Comparison of ENCODE assay signal across 8 cellular contexts in the genomic region with DNA sequence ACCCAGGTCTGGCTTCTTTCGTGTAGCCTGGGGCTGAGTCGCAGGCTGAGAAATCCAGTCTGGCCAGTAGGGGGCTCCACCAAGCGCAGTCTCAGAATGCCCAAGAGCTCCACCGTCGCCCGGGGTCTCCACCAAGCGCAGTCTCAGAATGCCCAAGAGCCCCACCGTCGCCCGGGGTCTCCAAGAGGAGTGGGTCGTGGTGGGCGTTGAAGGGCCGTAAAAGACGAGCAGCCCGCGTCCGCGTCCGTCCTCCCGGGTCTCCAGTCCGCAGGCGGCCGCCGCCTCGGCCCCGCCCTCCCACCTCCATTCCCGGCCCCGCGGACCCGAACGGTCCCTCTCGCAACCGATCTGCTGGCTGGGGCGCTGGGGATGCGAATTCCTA. TPM values are rescaled to one million over a fixed set of nuclear protein-coding genes. Genes with fewer than 3 reads are reported as not detected.
A peak's percentile ranks its signal among the peaks of the same experiment; 100 is the strongest.
DNase-seq lines count a peak whose midpoint lies in the region; ATAC-seq and TF ChIP-seq lines count a peak whose summit lies in the region.

No MANE protein-coding gene starts in this region.

- no peaks in the 10 kb centered on the region for H3K9me3 ChIP-seq in liver (ENCODE audit: control insufficient read depth in 4 of 4, low read length in 3 of 4)

- H3K27me3 ChIP-seq in liver (ENCODE audit: control insufficient read depth in 4 of 4, insufficient read depth in 4 of 4, low read length in 3 of 4): no peaks in the 10 kb centered on the region

- H3K4me3 ChIP-seq in AG10803 (ENCODE audit: low read length): peak overlapping the region; percentile 89
- peak overlapping the region; percentile 74 to 92 (median 75) for H3K4me3 ChIP-seq in liver (ENCODE audit: low read depth in 1 of 3, low read length in 3 of 3)

- H3K9me3 Mint-ChIP-seq in dendritic cell treated with granulocyte-macrophage colony-stimulating factor and Interleukin-4, amounts not matched to agents 40 ng/mL and 50 ng/mL, for 4 days: no peaks in the 10 kb centered on the region

- peak; percentile 73 to 77 for TF ChIP-seq RAD21 in liver (IDR thresholded peaks at IDR 0.05)

- peaks cover 55% of the 10 kb centered on the region for H3K4me1 Mint-ChIP-seq in dendritic cell treated with granulocyte-macrophage colony-stimulating factor and Interleukin-4, amounts not matched to agents 40 ng/mL and 50 ng/mL, for 4 days (ENCODE audit: low read depth)

- H3K27ac ChIP-seq in liver (ENCODE audit: low read depth in 1 of 2, low read length in 2 of 2): peak overlapping the region; percentile 96 to 98

- H3K27me3 Mint-ChIP-seq in dendritic cell treated with granulocyte-macrophage colony-stimulating factor and Interleukin-4, amounts not matched to agents 40 ng/mL and 50 ng/mL, for 4 days: no peaks in the 10 kb centered on the region

- intact Hi-C loops in dendritic cell treated with granulocyte-macrophage colony-stimulating factor and Interleukin-4, amounts not matched to agents 40 ng/mL and 50 ng/mL, for 4 days (cut with micrococcal nuclease): loop anchor here (2.0 kb wide), 2 partner anchors 31 to 139 kb away; no protein-coding TSS in a partner anchor

- under 1% methylated on average over 35 of the region's 35 CpGs for WGBS in liver

- ATAC-seq in GM18909 (IDR thresholded peaks at IDR 0.05; ENCODE audit: poor library complexity, unreplicated experiment) (peak; percentile 58), HG03159 (IDR thresholded peaks at IDR 0.05; ENCODE audit: unreplicated experiment) (peak; percentile 59)

- peak overlapping the region; percentile 64 to 74 for H3K9ac ChIP-seq in liver (ENCODE audit: low read depth in 1 of 2, low read length in 2 of 2)

- TF ChIP-seq CTCF in AG10803 (conservative IDR thresholded peaks at IDR 0.05; ENCODE audit: low read length) (peak; percentile 86), liver (IDR thresholded peaks at IDR 0.05; ENCODE audit: low read depth, low read length, missing input control) (peak; percentile 87)

- peak; percentile 82 for DNase-seq in AG10803 (ENCODE audit: low read depth)
- DNase-seq in NCI-H446 (lab: John Stamatoyannopoulos, UW): peak; percentile 53 to 82
- peak; percentile 90 for DNase-seq in activated CD4-positive, alpha-beta T cell treated with anti-CD3 and anti-CD28 coated beads, Interleukin-2, amount 50 U/mL, for 1 hour
- DNase-seq in stimulated activated CD4-positive, alpha-beta T cell treated with anti-CD3 and anti-CD28 coated beads, Interleukin-2, amount 100 ng/mL, for 48 hours: peak; percentile 86 to 87

- H3K27ac Mint-ChIP-seq in dendritic cell treated with granulocyte-macrophage colony-stimulating factor and Interleukin-4, amounts not matched to agents 40 ng/mL and 50 ng/mL, for 4 days: peak overlapping the region; percentile 93

- H3K36me3 ChIP-seq in liver (ENCODE audit: control insufficient read depth in 4 of 4, insufficient read depth in 3 of 4, low read depth in 1 of 4, low read length in 3 of 4): no peaks in the 10 kb centered on the region

- no peaks in the 10 kb centered on the region for H3K36me3 Mint-ChIP-seq in dendritic cell treated with granulocyte-macrophage colony-stimulating factor and Interleukin-4, amounts not matched to agents 40 ng/mL and 50 ng/mL, for 4 days (ENCODE audit: low read depth)

- no peak overlapping the region for H3K4me3 Mint-ChIP-seq in dendritic cell treated with granulocyte-macrophage colony-stimulating factor and Interleukin-4, amounts not matched to agents 40 ng/mL and 50 ng/mL, for 4 days

- H3K4me1 ChIP-seq in liver (ENCODE audit: control insufficient read depth in 4 of 4, insufficient read depth in 4 of 4, low read length in 3 of 4): peaks cover 18 to 47% (median 35%) of the 10 kb centered on the region in 4 donors

TF ChIP-seq in liver, 16 proteins besides CTCF, POLR2A, EP300 and RAD21:
- TF ChIP-seq NR2F2 (IDR thresholded peaks at IDR 0.05) (no peak), YY1 (IDR thresholded peaks at IDR 0.05) (peak; percentile 73), HNF4A (conservative IDR thresholded peaks at IDR 0.05) (no peak), RXRA (IDR thresholded peaks at IDR 0.05) (peak in 1 of 2 donors; percentile 5), JUND (IDR thresholded peaks at IDR 0.05) (no peak)
- TF ChIP-seq, protein P1, sequence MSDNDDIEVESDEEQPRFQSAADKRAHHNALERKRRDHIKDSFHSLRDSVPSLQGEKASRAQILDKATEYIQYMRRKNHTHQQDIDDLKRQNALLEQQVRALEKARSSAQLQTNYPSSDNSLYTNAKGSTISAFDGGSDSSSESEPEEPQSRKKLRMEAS (IDR thresholded peaks at IDR 0.05): no peak
- TF ChIP-seq, protein P2, sequence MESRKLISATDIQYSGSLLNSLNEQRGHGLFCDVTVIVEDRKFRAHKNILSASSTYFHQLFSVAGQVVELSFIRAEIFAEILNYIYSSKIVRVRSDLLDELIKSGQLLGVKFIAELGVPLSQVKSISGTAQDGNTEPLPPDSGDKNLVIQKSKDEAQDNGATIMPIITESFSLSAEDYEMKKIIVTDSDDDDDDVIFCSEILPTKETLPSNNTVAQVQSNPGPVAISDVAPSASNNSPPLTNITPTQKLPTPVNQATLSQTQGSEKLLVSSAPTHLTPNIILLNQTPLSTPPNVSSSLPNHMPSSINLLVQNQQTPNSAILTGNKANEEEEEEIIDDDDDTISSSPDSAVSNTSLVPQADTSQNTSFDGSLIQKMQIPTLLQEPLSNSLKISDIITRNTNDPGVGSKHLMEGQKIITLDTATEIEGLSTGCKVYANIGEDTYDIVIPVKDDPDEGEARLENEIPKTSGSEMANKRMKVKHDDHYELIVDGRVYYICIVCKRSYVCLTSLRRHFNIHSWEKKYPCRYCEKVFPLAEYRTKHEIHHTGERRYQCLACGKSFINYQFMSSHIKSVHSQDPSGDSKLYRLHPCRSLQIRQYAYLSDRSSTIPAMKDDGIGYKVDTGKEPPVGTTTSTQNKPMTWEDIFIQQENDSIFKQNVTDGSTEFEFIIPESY (IDR thresholded peaks at IDR 0.05): no peak
- TF ChIP-seq, protein P3, sequence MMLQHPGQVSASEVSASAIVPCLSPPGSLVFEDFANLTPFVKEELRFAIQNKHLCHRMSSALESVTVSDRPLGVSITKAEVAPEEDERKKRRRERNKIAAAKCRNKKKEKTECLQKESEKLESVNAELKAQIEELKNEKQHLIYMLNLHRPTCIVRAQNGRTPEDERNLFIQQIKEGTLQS (IDR thresholded peaks at IDR 0.05): no peak
- TF ChIP-seq, protein P4, sequence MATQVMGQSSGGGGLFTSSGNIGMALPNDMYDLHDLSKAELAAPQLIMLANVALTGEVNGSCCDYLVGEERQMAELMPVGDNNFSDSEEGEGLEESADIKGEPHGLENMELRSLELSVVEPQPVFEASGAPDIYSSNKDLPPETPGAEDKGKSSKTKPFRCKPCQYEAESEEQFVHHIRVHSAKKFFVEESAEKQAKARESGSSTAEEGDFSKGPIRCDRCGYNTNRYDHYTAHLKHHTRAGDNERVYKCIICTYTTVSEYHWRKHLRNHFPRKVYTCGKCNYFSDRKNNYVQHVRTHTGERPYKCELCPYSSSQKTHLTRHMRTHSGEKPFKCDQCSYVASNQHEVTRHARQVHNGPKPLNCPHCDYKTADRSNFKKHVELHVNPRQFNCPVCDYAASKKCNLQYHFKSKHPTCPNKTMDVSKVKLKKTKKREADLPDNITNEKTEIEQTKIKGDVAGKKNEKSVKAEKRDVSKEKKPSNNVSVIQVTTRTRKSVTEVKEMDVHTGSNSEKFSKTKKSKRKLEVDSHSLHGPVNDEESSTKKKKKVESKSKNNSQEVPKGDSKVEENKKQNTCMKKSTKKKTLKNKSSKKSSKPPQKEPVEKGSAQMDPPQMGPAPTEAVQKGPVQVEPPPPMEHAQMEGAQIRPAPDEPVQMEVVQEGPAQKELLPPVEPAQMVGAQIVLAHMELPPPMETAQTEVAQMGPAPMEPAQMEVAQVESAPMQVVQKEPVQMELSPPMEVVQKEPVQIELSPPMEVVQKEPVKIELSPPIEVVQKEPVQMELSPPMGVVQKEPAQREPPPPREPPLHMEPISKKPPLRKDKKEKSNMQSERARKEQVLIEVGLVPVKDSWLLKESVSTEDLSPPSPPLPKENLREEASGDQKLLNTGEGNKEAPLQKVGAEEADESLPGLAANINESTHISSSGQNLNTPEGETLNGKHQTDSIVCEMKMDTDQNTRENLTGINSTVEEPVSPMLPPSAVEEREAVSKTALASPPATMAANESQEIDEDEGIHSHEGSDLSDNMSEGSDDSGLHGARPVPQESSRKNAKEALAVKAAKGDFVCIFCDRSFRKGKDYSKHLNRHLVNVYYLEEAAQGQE (IDR thresholded peaks at IDR 0.05): peak; percentile 12

RNA-seq across cellular contexts. Expression of a gene that starts 0.9 kb away (rescaled TPM):
- total RNA-seq in liver: 10 to 100 TPM; 15.4 to 17.2 TPM
- 10 to 100 TPM; 15.8 to 49.7 TPM for polyA plus RNA-seq in liver

RNA-seq across cellular contexts. Expression of a gene that starts 17.7 kb away (rescaled TPM):
- total RNA-seq in liver: under 1 TPM; 0.08 to 0.14 TPM
- under 1 TPM in 1 of 2 donors, not detected in 1; 0.06 TPM for polyA plus RNA-seq in liver

RNA-seq across cellular contexts. Expression of a gene that starts 28.4 kb away (rescaled TPM):
- 10 to 100 TPM; 12.0 to 21.0 TPM for total RNA-seq in liver
- 10 to 100 TPM; 10.3 to 10.7 TPM for polyA plus RNA-seq in liver

Comparison
In these comparisons a context has a peak if more than half of its experiments do, and no peak if none do; other contexts are left out.
1. Peak in every context shown above with its lines: DNase-seq, ATAC-seq, H3K4me3 ChIP-seq and H3K27ac ChIP-seq.